In genomic region chr5:139654464-139654863, GRCh38 we compare ENCODE assay signal across 11 cellular contexts. TPM values are rescaled to one million over a fixed set of nuclear protein-coding genes. Genes with fewer than 3 reads are reported as not detected.
DNase-seq lines count a peak whose midpoint lies in the region; ATAC-seq, FAIRE-seq and TF ChIP-seq lines count a peak whose summit lies in the region.
"Had no signal": no experiment of that assay in that cellular context is flagged by ENCODE, and none has a peak within 500 bp of the region (broad histone marks: within the 10 kb centered on the region; RNA-seq: fewer than 3 reads in every experiment).

No MANE protein-coding gene starts in this region.

- peak overlapping the region; percentile 99 for H3K27ac ChIP-seq in cardiac muscle cell
- peak overlapping the region; percentile 66 to 95 (median 94) for H3K27ac ChIP-seq in esophagus squamous epithelium
- peak overlapping the region; percentile 98 for H3K27ac ChIP-seq in osteoblast (ENCODE audit: low read depth, low read length)
- peak overlapping the region; percentile 64 to 88 for H3K27ac ChIP-seq in uterus

- FAIRE-seq in frontal cortex (lab: Jason Lieb, UNC) = no peak

- H3K4me1 ChIP-seq in cardiac muscle cell (ENCODE audit: low read depth) (peaks cover 68% of the 10 kb centered on the region), esophagus squamous epithelium (peaks cover 78 to 100% (median 92%) of the 10 kb centered on the region in 3 donors), osteoblast (ENCODE audit: insufficient read depth, low read length) (peaks cover 78% of the 10 kb centered on the region), uterus (peaks cover 4 to 45% of the 10 kb centered on the region in 2 donors)

- peak overlapping the region; percentile 93 for H3K4me2 ChIP-seq in osteoblast (ENCODE audit: insufficient read depth, low read length)

- peaks cover 91% of the 10 kb centered on the region for H3K79me2 ChIP-seq in osteoblast (ENCODE audit: insufficient read depth, low read length)

- H3K27me3 ChIP-seq in cardiac muscle cell = no peaks in the 10 kb centered on the region
- peaks cover 0 to 17% (median 1%) of the 10 kb centered on the region in 4 donors for H3K27me3 ChIP-seq in esophagus squamous epithelium
- H3K27me3 ChIP-seq in osteoblast (ENCODE audit: insufficient read depth, low read length) = no peaks in the 10 kb centered on the region
- H3K27me3 ChIP-seq in uterus = no peaks in the 10 kb centered on the region

- H4K20me1 ChIP-seq in osteoblast (ENCODE audit: insufficient read depth, low read length) = peaks cover 52% of the 10 kb centered on the region

- intact Hi-C loops in left cardiac atrium (cut with DNase I) (loop anchor here in 1 of 2 donors (5.0 kb wide), 1 partner anchor 33 kb away; no protein-coding TSS in a partner anchor), esophagus squamous epithelium (cut with DNase I) (no loop called here), uterus (cut with DNase I; ENCODE audit: low total_unique reads) (no loop called here)

- no peak for ATAC-seq in left cardiac atrium
- ATAC-seq: activated T-helper 17 cell treated with anti-CD3 and anti-CD28 coated beads, Interleukin-2, amount 50 U/mL, for 72 hours had no signal

- whole genome bisulfite sequencing in esophagus squamous epithelium, 2 donors = 83 to 87% methylated on average over 1 to 3 of the region's 3 CpGs

- no peak for DNase-seq in cardiac muscle cell (ENCODE audit: low read depth in 1 of 2, low spot score in 1 of 2)
- DNase-seq in left cardiac atrium = no peak
- no peak for DNase-seq in esophagus squamous epithelium (lab: John Stamatoyannopoulos, UW)
- peak; percentile 14 for DNase-seq in osteoblast (ENCODE audit: insufficient read length, low spot score, missing footprints)
- no peak for DNase-seq in uterus
- DNase-seq in kidney tubule cell (ENCODE audit: low spot score) = no peak
- no peak for DNase-seq in DMS79 (lab: John Stamatoyannopoulos, UW)
- no peak for DNase-seq in frontal cortex (ENCODE audit: low spot score in 2 of 2)
- DNase-seq: KG1, NCI-H510A had no signal

- H3K9me3 ChIP-seq in cardiac muscle cell (ENCODE audit: low read depth) = no peaks in the 10 kb centered on the region
- no peaks in the 10 kb centered on the region for H3K9me3 ChIP-seq in esophagus squamous epithelium
- no peaks in the 10 kb centered on the region for H3K9me3 ChIP-seq in osteoblast (ENCODE audit: low read depth, low read length)
- no peaks in the 10 kb centered on the region for H3K9me3 ChIP-seq in uterus

- H2AFZ ChIP-seq in osteoblast (ENCODE audit: low read length) = no peak overlapping the region

- TF ChIP-seq CTCF in cardiac muscle cell (IDR thresholded peaks at IDR 0.05; ENCODE audit: low read depth, low read length) (no peak), esophagus squamous epithelium (IDR thresholded peaks at IDR 0.05) (no peak), osteoblast (IDR thresholded peaks at IDR 0.05; ENCODE audit: extremely low read depth, low read depth, low read length) (no peak), uterus (IDR thresholded peaks at IDR 0.05) (no peak)

- no peaks in the 10 kb centered on the region for H3K36me3 ChIP-seq in cardiac muscle cell
- no peaks in the 10 kb centered on the region for H3K36me3 ChIP-seq in esophagus squamous epithelium
- peaks cover 5% of the 10 kb centered on the region for H3K36me3 ChIP-seq in osteoblast (ENCODE audit: insufficient read depth, low read length)
- H3K36me3 ChIP-seq in uterus = no peaks in the 10 kb centered on the region

- H3K4me3 ChIP-seq in cardiac muscle cell (no peak overlapping the region), esophagus squamous epithelium (no peak overlapping the region), osteoblast (ENCODE audit: insufficient read depth, low read length) (peak overlapping the region; percentile 2), uterus (no peak overlapping the region)

- no peak for TF ChIP-seq POLR2A in esophagus squamous epithelium (IDR thresholded peaks at IDR 0.05)
- TF ChIP-seq POLR2A in uterus (IDR thresholded peaks at IDR 0.05) = no peak

RNA-seq across cellular contexts. Expression of gene CXXC5, which starts 6.3 kb away (rescaled TPM):
- total RNA-seq in cardiac muscle cell (91.9 and 122 TPM in 2 replicates), left cardiac atrium (10 to 100 TPM; 33.4 to 44.1 TPM), esophagus squamous epithelium (10 to 100 TPM; 13.9 to 40.4 (median 22.9) TPM), osteoblast (186 and 210 TPM in 2 replicates), uterus (10 to 100 TPM in 3 of 4 donors, 1 to 10 TPM in 1; 3.3 to 51.3 (median 35.0) TPM), frontal cortex (38.7 TPM)
- 70.4 and 79.4 TPM in 2 replicates for polyA plus RNA-seq in cardiac muscle cell
